ENCODE assay signal across 21 cellular contexts in the genomic region with DNA sequence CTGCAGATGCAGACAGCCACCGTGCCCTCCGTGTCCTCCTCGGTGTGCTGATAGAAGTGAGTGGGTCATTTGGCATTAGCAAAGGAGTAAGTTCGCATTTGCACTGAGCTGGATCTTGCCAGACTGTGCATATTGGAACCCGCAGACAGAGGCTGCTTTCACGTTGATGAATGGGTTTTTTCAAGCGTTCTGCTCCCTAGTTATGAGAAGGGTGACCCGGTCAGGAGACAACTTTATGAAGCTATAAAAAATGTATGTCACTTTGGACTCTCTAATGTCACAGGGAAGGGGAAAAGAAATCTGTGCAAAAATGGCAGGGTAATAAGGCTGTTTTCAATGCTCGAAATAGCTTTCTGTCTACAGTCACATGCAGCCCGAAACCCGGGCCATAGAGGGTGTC.
"Had no signal": no experiment of that assay in that cellular context is flagged by ENCODE, and none has a peak within 500 bp of the region (broad histone marks: within the 10 kb centered on the region; RNA-seq: fewer than 3 reads in every experiment).

No MANE protein-coding gene starts in this region.

- H3K4me1 Mint-ChIP-seq: naive thymus-derived CD8-positive, alpha-beta T cell; stimulated activated effector memory CD8-positive, alpha-beta T cell treated with anti-CD3 and anti-CD28 coated beads, Interleukin-12 subunit alpha, Interleukin-12 subunit beta, amount 100 ng/mL, for 72 hours had no signal

- H3K4me3 ChIP-seq: coronary artery, esophagus muscularis mucosa, lung, pancreas, right atrium auricular region, sigmoid colon, thoracic aorta, tibial nerve, upper lobe of left lung had no signal

- H3K36me3 ChIP-seq: esophagus muscularis mucosa, neutrophil, pancreas, right atrium auricular region, sigmoid colon, thoracic aorta, tibial nerve, upper lobe of left lung had no signal

- H3K4me3 Mint-ChIP-seq: naive thymus-derived CD8-positive, alpha-beta T cell; stimulated activated effector memory CD8-positive, alpha-beta T cell treated with anti-CD3 and anti-CD28 coated beads, Interleukin-12 subunit alpha, Interleukin-12 subunit beta, amount 100 ng/mL, for 72 hours; stimulated activated naive CD8-positive, alpha-beta T cell treated with anti-CD3 and anti-CD28 coated beads, Interleukin-15, Interleukin-2, amounts not matched to agents 100 ng/mL and 50 ng/mL, for 24 hours had no signal

- DNase-seq: dermis blood vessel endothelial cell; effector memory CD4-positive, alpha-beta T cell; foreskin keratinocyte; mesendoderm; naive thymus-derived CD8-positive, alpha-beta T cell; pancreas; sigmoid colon; stimulated activated CD4-positive, alpha-beta T cell treated with anti-CD3 and anti-CD28 coated beads, Interleukin-2, amount 100 ng/mL, for 24 hours; stimulated activated CD4-positive, alpha-beta T cell treated with anti-CD3 and anti-CD28 coated beads, Interleukin-4, amount 100 ng/mL, for 24 hours; upper lobe of left lung had no signal

- H3K27ac ChIP-seq: coronary artery, esophagus muscularis mucosa, foreskin keratinocyte, neutrophil, pancreas, right atrium auricular region, sigmoid colon, thoracic aorta, tibial nerve, upper lobe of left lung had no signal

- H3K4me1 ChIP-seq: foreskin keratinocyte, pancreas, right atrium auricular region, sigmoid colon, upper lobe of left lung had no signal

- H3K27me3 ChIP-seq: esophagus muscularis mucosa, foreskin keratinocyte, neutrophil, pancreas, right atrium auricular region, sigmoid colon, tibial nerve, upper lobe of left lung had no signal

- H3K27ac Mint-ChIP-seq: naive thymus-derived CD8-positive, alpha-beta T cell; progenitor cell of endocrine pancreas; stimulated activated effector memory CD8-positive, alpha-beta T cell treated with anti-CD3 and anti-CD28 coated beads, Interleukin-12 subunit alpha, Interleukin-12 subunit beta, amount 100 ng/mL, for 72 hours; stimulated activated naive CD8-positive, alpha-beta T cell treated with anti-CD3 and anti-CD28 coated beads, Interleukin-15, Interleukin-2, amounts not matched to agents 100 ng/mL and 50 ng/mL, for 24 hours had no signal

- ATAC-seq: foreskin keratinocyte; left lobe of liver; naive thymus-derived CD8-positive, alpha-beta T cell; pancreas; stimulated activated effector memory CD8-positive, alpha-beta T cell treated with anti-CD3 and anti-CD28 coated beads, Interleukin-12 subunit alpha, Interleukin-12 subunit beta, amount 100 ng/mL, for 72 hours had no signal

- H3K9me3 Mint-ChIP-seq: stimulated activated naive CD8-positive, alpha-beta T cell treated with anti-CD3 and anti-CD28 coated beads, Interleukin-15, Interleukin-2, amounts not matched to agents 100 ng/mL and 50 ng/mL, for 24 hours had no signal

- H3K9me3 ChIP-seq: esophagus muscularis mucosa, neutrophil, pancreas, right atrium auricular region, sigmoid colon, thoracic aorta, tibial nerve, upper lobe of left lung had no signal

- H3K36me3 Mint-ChIP-seq: naive thymus-derived CD8-positive, alpha-beta T cell; stimulated activated effector memory CD8-positive, alpha-beta T cell treated with anti-CD3 and anti-CD28 coated beads, Interleukin-12 subunit alpha, Interleukin-12 subunit beta, amount 100 ng/mL, for 72 hours had no signal

- H3K27me3 Mint-ChIP-seq: progenitor cell of endocrine pancreas; stimulated activated naive CD8-positive, alpha-beta T cell treated with anti-CD3 and anti-CD28 coated beads, Interleukin-15, Interleukin-2, amounts not matched to agents 100 ng/mL and 50 ng/mL, for 24 hours had no signal
